27 cellular contexts compared by ENCODE assay signal in the genomic region with DNA sequence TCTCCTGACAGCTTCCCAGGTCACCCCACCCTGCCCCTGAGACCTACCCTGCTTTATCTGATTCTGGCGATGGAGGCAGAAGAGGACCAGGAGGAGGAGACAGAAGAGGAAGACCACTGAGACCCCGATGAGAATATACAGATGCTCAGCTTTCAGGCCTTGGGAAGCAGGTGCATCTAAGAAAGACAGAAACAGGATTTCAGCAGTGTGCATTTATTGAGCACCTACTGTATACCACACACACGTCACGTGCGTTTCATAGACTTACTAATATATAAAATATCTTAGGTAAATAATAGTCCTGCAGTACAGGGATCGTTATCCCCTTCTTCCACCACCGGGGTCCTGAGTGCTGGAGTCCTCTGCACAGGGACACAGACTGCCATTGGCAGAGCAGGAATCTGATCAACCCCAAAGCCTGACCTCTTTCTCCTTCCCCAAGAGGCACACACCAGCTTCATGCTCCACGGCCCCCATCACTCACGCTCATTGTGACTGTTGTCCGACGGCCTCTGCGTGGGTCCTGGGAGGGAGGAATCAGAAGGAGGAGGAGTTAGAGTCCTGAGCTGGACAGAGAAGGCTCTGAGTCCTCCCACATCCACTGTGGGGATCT. TPM values are rescaled to one million over a fixed set of nuclear protein-coding genes. Genes with fewer than 3 reads are reported as not detected.
"Had no signal": no experiment of that assay in that cellular context is flagged by ENCODE, and none has a peak within 500 bp of the region (broad histone marks: within the 10 kb centered on the region; RNA-seq: fewer than 3 reads in every experiment).

No MANE protein-coding gene starts in this region.

- H3K9me3 Mint-ChIP-seq: activated naive CD8-positive, alpha-beta T cell treated with anti-CD3 and anti-CD28 coated beads for 36 hours; activated T-cell treated with anti-CD3 and anti-CD28 coated beads, Interleukin-2, amount 50 U/mL, for 24 hours; activated T-helper 17 cell treated with anti-CD3 and anti-CD28 coated beads, Interleukin-2, amount 50 U/mL, for 72 hours had no signal

- H3K9me3 ChIP-seq: colonic mucosa, esophagus squamous epithelium, gastrocnemius medialis, testis, vagina had no signal

- H3K27me3 ChIP-seq: colonic mucosa, gastrocnemius medialis, testis, vagina had no signal

- H3K4me1 ChIP-seq: colonic mucosa, esophagus squamous epithelium, gastrocnemius medialis, parathyroid adenoma, testis, vagina had no signal

- H3K27ac Mint-ChIP-seq: activated naive CD8-positive, alpha-beta T cell treated with anti-CD3 and anti-CD28 coated beads for 36 hours; activated T-cell treated with anti-CD3 and anti-CD28 coated beads, Interleukin-2, amount 50 U/mL, for 24 hours; activated T-helper 17 cell treated with anti-CD3 and anti-CD28 coated beads, Interleukin-2, amount 50 U/mL, for 72 hours; nephron had no signal

- H3K4me1 Mint-ChIP-seq: nephron had no signal

- H3K27me3 Mint-ChIP-seq: activated naive CD8-positive, alpha-beta T cell treated with anti-CD3 and anti-CD28 coated beads for 36 hours; activated T-cell treated with anti-CD3 and anti-CD28 coated beads, Interleukin-2, amount 50 U/mL, for 24 hours; activated T-helper 17 cell treated with anti-CD3 and anti-CD28 coated beads, Interleukin-2, amount 50 U/mL, for 72 hours had no signal

- H3K4me3 Mint-ChIP-seq: activated naive CD8-positive, alpha-beta T cell treated with anti-CD3 and anti-CD28 coated beads for 36 hours; activated T-cell treated with anti-CD3 and anti-CD28 coated beads, Interleukin-2, amount 50 U/mL, for 24 hours; activated T-helper 17 cell treated with anti-CD3 and anti-CD28 coated beads, Interleukin-2, amount 50 U/mL, for 72 hours; nephron had no signal

- FAIRE-seq: bronchial epithelial cell, islet of Langerhans had no signal

- H3K36me3 ChIP-seq: colonic mucosa, esophagus squamous epithelium, gastrocnemius medialis, vagina, WERI-Rb-1 had no signal

- H3K4me3 ChIP-seq: colonic mucosa, esophagus squamous epithelium, gastrocnemius medialis, smooth muscle cell, testis, vagina had no signal

- ATAC-seq: activated T-helper 17 cell treated with anti-CD3 and anti-CD28 coated beads, Interleukin-2, amount 50 U/mL, for 72 hours; gastrocnemius medialis; sciatic nerve had no signal

- H3K27ac ChIP-seq: colonic mucosa, esophagus squamous epithelium, gastrocnemius medialis, parathyroid adenoma, testis, vagina, WERI-Rb-1 had no signal

- DNase-seq: activated CD4-positive, alpha-beta T cell treated with anti-CD3 and anti-CD28 coated beads for 1 hour; activated CD4-positive, alpha-beta T cell treated with anti-CD3 and anti-CD28 coated beads, Interleukin-2, amount 50 U/mL, for 4 hours; activated CD8-positive, alpha-beta memory T cell treated with anti-CD3 and anti-CD28 coated beads for 24 hours; activated CD8-positive, alpha-beta memory T cell treated with anti-CD3 and anti-CD28 coated beads, Interleukin-2, amount 50 U/mL, for 4 hours; activated naive CD8-positive, alpha-beta T cell treated with anti-CD3 and anti-CD28 coated beads for 36 hours; activated T-cell treated with anti-CD3 and anti-CD28 coated beads, Interleukin-2, amount 50 U/mL, for 24 hours; amygdala; colonic mucosa; esophagus squamous epithelium; gastrocnemius medialis; hypothalamus; nucleus accumbens; stimulated activated CD4-positive, alpha-beta T cell treated with anti-CD3 and anti-CD28 coated beads, Interleukin-15, amount 100 ng/mL, for 24 hours; stimulated activated CD8-positive, alpha-beta memory T cell treated with anti-CD3 and anti-CD28 coated beads, Interleukin-4, amount 100 ng/mL, for 48 hours; stimulated activated naive CD4-positive, alpha-beta T cell; testis; trophoblast cell; WERI-Rb-1 had no signal

RNA-seq across cellular contexts. Expression of gene LAIR1, which starts 8.2 kb away (rescaled TPM):
- total RNA-seq: bronchial epithelial cell, smooth muscle cell had no signal

RNA-seq across cellular contexts. Expression of gene LILRA4, which starts 17.6 kb away (rescaled TPM):
- total RNA-seq: activated T-helper 17 cell treated with anti-CD3 and anti-CD28 coated beads, Interleukin-2, amount 50 U/mL, for 72 hours; bronchial epithelial cell; colonic mucosa; gastrocnemius medialis; smooth muscle cell; T-helper 2 cell treated with Interferon-gamma antibody and Interleukin-4, amounts not matched to agents 100 ng/mL and 5 ng/mL, for 36 hours; vagina had no signal

RNA-seq across cellular contexts. Expression of gene LILRA5, which starts 43.6 kb away (rescaled TPM):
- total RNA-seq: activated naive CD8-positive, alpha-beta T cell treated with anti-CD3 and anti-CD28 coated beads for 36 hours; activated T-helper 17 cell treated with anti-CD3 and anti-CD28 coated beads, Interleukin-2, amount 50 U/mL, for 72 hours; bronchial epithelial cell; smooth muscle cell; T-helper 2 cell treated with Interferon-gamma antibody and Interleukin-4, amounts not matched to agents 100 ng/mL and 5 ng/mL, for 36 hours had no signal

RNA-seq across cellular contexts. Expression of gene TTYH1, which starts 58.7 kb away (rescaled TPM):
- total RNA-seq: bronchial epithelial cell had no signal
